18 cellular contexts compared by ENCODE assay signal in the genomic region with DNA sequence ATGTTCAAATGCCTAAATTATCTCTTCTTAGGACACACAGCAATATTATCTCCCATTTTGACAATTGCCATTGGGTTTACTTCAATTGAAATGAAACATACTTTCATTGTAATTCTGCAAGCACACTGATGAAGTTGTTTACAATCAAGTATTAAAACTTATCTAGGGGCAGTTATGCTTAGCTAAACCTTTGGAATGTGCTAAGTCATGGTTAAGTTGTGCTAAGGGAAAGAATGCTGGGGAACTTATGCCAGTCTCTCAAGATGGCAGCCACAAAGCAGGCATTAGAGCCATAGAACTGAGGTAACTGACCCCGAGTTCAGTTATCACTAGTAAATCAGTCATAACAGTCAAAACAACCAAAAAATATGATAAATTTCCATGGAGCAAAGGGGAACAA. TPM values are rescaled to one million over a fixed set of nuclear protein-coding genes. Genes with fewer than 3 reads are reported as not detected.
A peak's percentile ranks its signal among the peaks of the same experiment; 100 is the strongest.
DNase-seq lines count a peak whose midpoint lies in the region; ATAC-seq and TF ChIP-seq lines count a peak whose summit lies in the region.
"Had no signal": no experiment of that assay in that cellular context is flagged by ENCODE, and none has a peak within 500 bp of the region (broad histone marks: within the 10 kb centered on the region; RNA-seq: fewer than 3 reads in every experiment).

No MANE protein-coding gene starts in this region.

- peaks cover 14% of the 10 kb centered on the region for H3K4me1 ChIP-seq in foreskin keratinocyte

- intact Hi-C loops in Right ventricle myocardium inferior (cut with DNase I) = no loop called here

- no peak for TF ChIP-seq CTCF in foreskin keratinocyte (conservative IDR thresholded peaks at IDR 0.05)

- ATAC-seq in foreskin keratinocyte = no peak
- no peak for ATAC-seq in Right ventricle myocardium inferior
- ATAC-seq: activated T-helper 17 cell treated with anti-CD3 and anti-CD28 coated beads, Interleukin-2, amount 50 U/mL, for 72 hours; esophagus mucosa; sciatic nerve; T-helper 17 cell had no signal

- H3K27ac ChIP-seq in foreskin keratinocyte = no peak overlapping the region

- no peaks in the 10 kb centered on the region for H3K27me3 ChIP-seq in foreskin keratinocyte

- DNase-seq in GM03348 (ENCODE audit: low spot score) (peak; percentile 21), amniotic epithelial cell (ENCODE audit: low read depth) (peak; percentile 85), foreskin keratinocyte (peak; percentile 4 to 28), renal cortical epithelial cell (ENCODE audit: low read depth) (peak; percentile 93), NCI-H524 treated with DMSO at 0.1 percent for 48 hours (lab: John Stamatoyannopoulos, UW) (no peak), pons (ENCODE audit: low spot score) (no peak), Right ventricle myocardium inferior (ENCODE audit: missing footprints) (no peak), DMS153 (lab: John Stamatoyannopoulos, UW) (no peak)
- DNase-seq: activated CD4-positive, CD25-positive, alpha-beta regulatory T cell; amniotic stem cell; GOT3; NCI-H1092 treated with DMSO at 0.1 percent for 48 hours; stimulated activated CD4-positive, alpha-beta T cell treated with anti-CD3 and anti-CD28 coated beads, Interleukin-2, amount 100 ng/mL, for 48 hours; stimulated activated CD8-positive, alpha-beta memory T cell treated with anti-CD3 and anti-CD28 coated beads, Interleukin-4, amount 100 ng/mL, for 48 hours; T-helper 17 cell had no signal

RNA-seq across cellular contexts. Expression of a gene that starts 59.1 kb away (rescaled TPM):
- total RNA-seq in foreskin keratinocyte = 297 and 365 TPM in 2 replicates
- 140 and 147 TPM in 2 replicates for polyA plus RNA-seq in foreskin keratinocyte
- total RNA-seq in renal cortical epithelial cell = 39.3 and 164 TPM in 2 replicates
- total RNA-seq in Right ventricle myocardium inferior = 5.6 TPM

Comparison
In these comparisons a context has a peak if more than half of its experiments do, and no peak if none do; other contexts are left out.
1. DNase-seq: peak in GM03348 (single experiment), amniotic epithelial cell (single experiment), foreskin keratinocyte (2 of 2) and renal cortical epithelial cell (single experiment); none in NCI-H524 treated with DMSO at 0.1 percent for 48 hours (single experiment), pons (single experiment), Right ventricle myocardium inferior (single experiment) and DMS153 (single experiment).